ENCODE assay signal across 23 cellular contexts in genomic region chr4:41192136-41192535, GRCh38.
"Had no signal": no experiment of that assay in that cellular context is flagged by ENCODE, and none has a peak within 500 bp of the region (broad histone marks: within the 10 kb centered on the region; RNA-seq: fewer than 3 reads in every experiment).

No MANE protein-coding gene starts in this region.

- DNase-seq: activated CD4-positive, CD25-positive, alpha-beta regulatory T cell treated with anti-CD3 and anti-CD28 coated beads, Interleukin-2, amount 50 U/mL, for 72 hours; activated CD8-positive, alpha-beta memory T cell treated with anti-CD3 and anti-CD28 coated beads for 24 hours; activated CD8-positive, alpha-beta memory T cell treated with anti-CD3 and anti-CD28 coated beads, Interleukin-2, amount 50 U/mL, for 48 hours; activated effector memory CD4-positive, alpha-beta T cell treated with Interleukin-2 at 50 U/mL for 16 hours; activated T-cell treated with anti-CD3 and anti-CD28 coated beads, Interleukin-2, amount 50 U/mL, for 48 hours; adrenal gland; body of pancreas; central memory CD4-positive, alpha-beta T cell; colonic mucosa; erythroblast; occipital lobe; posterior cingulate gyrus; retina; stimulated activated CD4-positive, alpha-beta T cell treated with anti-CD3 and anti-CD28 coated beads, Interleukin-12 subunit alpha, Interleukin-12 subunit beta, amount 100 ng/mL, for 4 hours; stimulated activated CD4-positive, alpha-beta T cell treated with anti-CD3 and anti-CD28 coated beads, Interleukin-1b, Interleukin-23, amount 100 ng/mL, for 48 hours; stimulated activated CD8-positive, alpha-beta memory T cell treated with anti-CD3 and anti-CD28 coated beads, Interleukin-4, amount 100 ng/mL, for 48 hours; stimulated activated naive CD4-positive, alpha-beta T cell; thyroid gland had no signal

- H3K27ac Mint-ChIP-seq: activated naive CD4-positive, alpha-beta T cell treated with anti-CD3 and anti-CD28 coated beads, Interleukin-2, amount 50 U/mL, for 72 hours; memory B cell; T-helper 1 cell treated with Interleukin-12 subunit alpha and Interleukin-12 subunit beta and Interleukin-4 antibody, amounts not matched to agents 30 μg/mL and 1 μg/mL, for 36 hours had no signal

- H3K9me3 ChIP-seq: adrenal gland, body of pancreas, colonic mucosa, thyroid gland had no signal

- H3K27ac ChIP-seq: adrenal gland, body of pancreas, colonic mucosa, thyroid gland, VCaP had no signal

- H3K4me1 Mint-ChIP-seq: memory B cell had no signal

- H3K9me3 Mint-ChIP-seq: T-helper 1 cell treated with Interleukin-12 subunit alpha and Interleukin-12 subunit beta and Interleukin-4 antibody, amounts not matched to agents 30 μg/mL and 1 μg/mL, for 36 hours had no signal

- FAIRE-seq: urothelium cell line had no signal

- H3K4me3 ChIP-seq: adrenal gland, body of pancreas, colonic mucosa, thyroid gland had no signal

- H3K4me3 Mint-ChIP-seq: memory B cell; T-helper 1 cell treated with Interleukin-12 subunit alpha and Interleukin-12 subunit beta and Interleukin-4 antibody, amounts not matched to agents 30 μg/mL and 1 μg/mL, for 36 hours had no signal

- H3K36me3 ChIP-seq: adrenal gland, colonic mucosa, thyroid gland had no signal

- H3K36me3 Mint-ChIP-seq: memory B cell had no signal

- H3K27me3 ChIP-seq: adrenal gland, body of pancreas, colonic mucosa, thyroid gland had no signal

- H3K4me1 ChIP-seq: colonic mucosa had no signal
